Comparison of ENCODE assay signal across 10 cellular contexts in the genomic region with DNA sequence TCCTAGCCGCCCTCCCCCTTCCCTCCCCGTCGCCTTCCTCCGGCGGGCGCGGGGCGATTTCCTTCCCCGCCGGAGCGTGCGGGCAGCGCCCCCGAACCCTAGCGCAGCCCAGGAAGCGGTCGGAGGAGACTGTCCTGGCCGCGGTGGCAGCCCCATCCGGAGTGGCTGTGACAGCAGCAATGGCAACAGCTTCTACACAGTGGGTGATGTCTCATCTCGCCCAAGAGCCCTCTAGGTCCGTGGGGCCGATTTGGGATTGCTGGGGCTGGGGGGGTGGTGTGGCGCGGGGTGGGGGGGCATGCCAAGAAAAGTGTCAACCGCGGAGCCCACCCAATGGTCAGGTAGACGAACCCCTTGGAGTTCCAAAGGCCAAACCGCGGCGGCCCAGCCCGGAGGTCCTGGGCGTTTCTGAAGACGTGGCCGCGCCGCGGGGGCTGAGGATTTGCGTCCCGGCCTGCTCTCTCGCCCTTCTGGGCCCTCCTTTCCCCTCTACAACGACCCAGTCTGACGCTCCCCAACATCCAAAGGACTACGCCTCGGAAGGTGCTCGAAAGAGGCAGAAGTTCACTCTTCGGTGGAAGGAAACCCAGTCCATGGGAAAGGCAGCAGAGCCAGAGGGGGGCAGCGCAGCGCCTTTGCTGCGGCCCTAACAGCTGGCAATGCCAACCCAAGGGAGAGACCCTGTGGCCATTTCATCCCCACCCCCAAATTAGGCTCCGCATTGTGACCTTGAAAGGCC. TPM values are rescaled to one million over a fixed set of nuclear protein-coding genes. Genes with fewer than 3 reads are reported as not detected.
DNase-seq lines count a peak whose midpoint lies in the region; ATAC-seq, FAIRE-seq and TF ChIP-seq lines count a peak whose summit lies in the region.
"Had no signal": no experiment of that assay in that cellular context is flagged by ENCODE, and none has a peak within 500 bp of the region (broad histone marks: within the 10 kb centered on the region; RNA-seq: fewer than 3 reads in every experiment).

No MANE protein-coding gene starts in this region.

- TF ChIP-seq CTCF in HFFc6 (IDR thresholded peaks at IDR 0.05) (peak; percentile 35; the same call in 1 of the 2 replicates), kidney (IDR thresholded peaks at IDR 0.05; ENCODE audit: borderline replicate concordance, extremely low read depth, insufficient read depth) (no peak)

- H3K4me3 ChIP-seq in adipocyte (ENCODE audit: low read length) (peak overlapping the region; percentile 98), iPS-18c (ENCODE audit: insufficient read depth, low read depth, low read length) (peak overlapping the region; percentile 56), stomach smooth muscle (ENCODE audit: low read length in 2 of 2) (peak overlapping the region; percentile 25 to 76), kidney (ENCODE audit: low read length in 2 of 2) (peak overlapping the region in 1 of 2 donors; percentile 41)

- intact Hi-C loops in kidney (cut with DNase I) = no loop called here

- H3K27ac Mint-ChIP-seq in HFFc6 = peak overlapping the region; percentile 98

- H3K27ac ChIP-seq in stomach smooth muscle (ENCODE audit: low read length) (no peak overlapping the region), kidney (ENCODE audit: low read depth in 2 of 2, low read length in 2 of 2) (no peak overlapping the region)

- FAIRE-seq in kidney (lab: Jason Lieb, UNC) = no peak

- peaks cover 58% of the 10 kb centered on the region for H3K4me1 Mint-ChIP-seq in HFFc6 (ENCODE audit: low read depth)
- peaks cover 1% of the 10 kb centered on the region for H3K4me1 Mint-ChIP-seq in activated T-cell treated with anti-CD3 and anti-CD28 coated beads, Interleukin-2, amount 50 U/mL, for 4 hours (ENCODE audit: low read depth)

- peak overlapping the region; percentile 98 for H3K9ac ChIP-seq in adipocyte (ENCODE audit: low read length)
- no peak overlapping the region for H3K9ac ChIP-seq in stomach smooth muscle (ENCODE audit: low read length in 2 of 2)
- no peak overlapping the region for H3K9ac ChIP-seq in kidney (ENCODE audit: low read length in 2 of 2)

- H3K4me1 ChIP-seq in adipocyte (ENCODE audit: control insufficient read depth, insufficient read depth, low read length) (peaks cover 27% of the 10 kb centered on the region), stomach smooth muscle (ENCODE audit: control insufficient read depth, insufficient read depth, low read length) (peaks cover 10% of the 10 kb centered on the region), kidney (ENCODE audit: control insufficient read depth in 1 of 2, insufficient read depth in 1 of 2, low read depth in 1 of 2, low read length in 2 of 2) (peaks cover 0 to 6% of the 10 kb centered on the region in 2 donors)

- DNase-seq in HFFc6 = no peak
- DNase-seq in adipocyte (ENCODE audit: low read depth) = peak; percentile 74
- DNase-seq in activated T-cell treated with anti-CD3 and anti-CD28 coated beads, Interleukin-2, amount 50 U/mL, for 4 hours = no peak
- DNase-seq in kidney = no peak
- DNase-seq: activated CD4-positive, alpha-beta T cell treated with anti-CD3 and anti-CD28 coated beads, Interleukin-2, amount 50 U/mL, for 4 hours had no signal

- H3K9me3 ChIP-seq in adipocyte (ENCODE audit: control insufficient read depth, low read length) (no peaks in the 10 kb centered on the region), iPS-18c (ENCODE audit: control insufficient read depth, insufficient read depth, low read length) (no peaks in the 10 kb centered on the region), stomach smooth muscle (ENCODE audit: control insufficient read depth in 2 of 2, low read length in 2 of 2) (no peaks in the 10 kb centered on the region), kidney (ENCODE audit: control insufficient read depth in 1 of 2, low read length in 2 of 2) (no peaks in the 10 kb centered on the region)

- no peaks in the 10 kb centered on the region for H3K9me3 Mint-ChIP-seq in HFFc6
- H3K9me3 Mint-ChIP-seq in activated T-cell treated with anti-CD3 and anti-CD28 coated beads, Interleukin-2, amount 50 U/mL, for 4 hours = no peaks in the 10 kb centered on the region

- ATAC-seq in GM21528 (IDR thresholded peaks at IDR 0.05; ENCODE audit: low FRiP score, unreplicated experiment) (no peak), GM18867 (IDR thresholded peaks at IDR 0.05; ENCODE audit: unreplicated experiment) (no peak)
- no peak for ATAC-seq in activated T-cell treated with anti-CD3 and anti-CD28 coated beads, Interleukin-2, amount 50 U/mL, for 4 hours

- H3K27me3 ChIP-seq in adipocyte (replicated peaks; ENCODE audit: control insufficient read depth, insufficient read depth, low read length) = no peaks in the 10 kb centered on the region
- H3K27me3 ChIP-seq in stomach smooth muscle (ENCODE audit: control insufficient read depth in 1 of 2, insufficient read depth in 2 of 2, low read length in 2 of 2) = peaks cover 39 to 75% of the 10 kb centered on the region in 2 donors

- H3K4me3 Mint-ChIP-seq in HFFc6 = peak overlapping the region; percentile 93
- H3K4me3 Mint-ChIP-seq in activated T-cell treated with anti-CD3 and anti-CD28 coated beads, Interleukin-2, amount 50 U/mL, for 4 hours = no peak overlapping the region

- peaks cover 18% of the 10 kb centered on the region for H3K36me3 Mint-ChIP-seq in HFFc6 (ENCODE audit: low read depth)
- H3K36me3 Mint-ChIP-seq in activated T-cell treated with anti-CD3 and anti-CD28 coated beads, Interleukin-2, amount 50 U/mL, for 4 hours (ENCODE audit: insufficient read depth) = no peaks in the 10 kb centered on the region

- peaks cover 4% of the 10 kb centered on the region; the same call in 1 of the 2 replicates for H3K27me3 Mint-ChIP-seq in HFFc6 (ENCODE audit: insufficient read depth)
- H3K27me3 Mint-ChIP-seq in activated T-cell treated with anti-CD3 and anti-CD28 coated beads, Interleukin-2, amount 50 U/mL, for 4 hours (ENCODE audit: low read depth) = peaks cover 54% of the 10 kb centered on the region

- H3K36me3 ChIP-seq in adipocyte (ENCODE audit: control insufficient read depth, insufficient read depth, low read length, severe bottlenecking) = no peaks in the 10 kb centered on the region
- no peaks in the 10 kb centered on the region for H3K36me3 ChIP-seq in stomach smooth muscle (ENCODE audit: control insufficient read depth in 2 of 2, insufficient read depth in 2 of 2, low read length in 2 of 2)
- no peaks in the 10 kb centered on the region for H3K36me3 ChIP-seq in kidney (ENCODE audit: control insufficient read depth in 1 of 2, insufficient read depth in 2 of 2, low read length in 2 of 2)

RNA-seq across cellular contexts. Expression of gene TWIST1, which starts 0.6 kb away (rescaled TPM):
- total RNA-seq in HFFc6 (2021; fragmentation: NEBNext Ultra II Directional; extraction: Animal tissue kit (Norgen Biotek cat#: 25700)) = 10 to 100 TPM; 37.7 to 47.8 (median 46.9) TPM
- total RNA-seq in activated T-cell treated with anti-CD3 and anti-CD28 coated beads, Interleukin-2, amount 50 U/mL, for 4 hours = 1 to 10 TPM in 1 of 3 donors, under 1 TPM in 2; 0.15 to 2.4 (median 0.95) TPM
- 1.3 TPM for total RNA-seq in kidney
- polyA plus RNA-seq in kidney (ENCODE audit: insufficient read depth, low read depth, low replicate concordance) = 1.7 TPM
- total RNA-seq: lung microvascular endothelial cell had no signal

RNA-seq across cellular contexts. Expression of gene FERD3L, which starts 27.2 kb away (rescaled TPM):
- not detected for total RNA-seq in HFFc6 (2021; fragmentation: NEBNext Ultra II Directional; extraction: Animal tissue kit (Norgen Biotek cat#: 25700))
- total RNA-seq in activated T-cell treated with anti-CD3 and anti-CD28 coated beads, Interleukin-2, amount 50 U/mL, for 4 hours = not detected
- not detected for total RNA-seq in kidney
- polyA plus RNA-seq in kidney (ENCODE audit: insufficient read depth, low read depth, low replicate concordance) = not detected
- total RNA-seq: lung microvascular endothelial cell had no signal

Comparison
In these comparisons a context has a peak if more than half of its experiments do, and no peak if none do; other contexts are left out.
1. RNA of gene TWIST1, which starts 0.6 kb away (total RNA-seq): 37.7 to 47.8 TPM in HFFc6; 1.3 TPM in kidney (single experiment) and 0.15 to 2.4 TPM in activated T-cell treated with anti-CD3 and anti-CD28 coated beads, Interleukin-2, amount 50 U/mL, for 4 hours; every median in the first group is over 10 times any median in the second.